In the genomic region with DNA sequence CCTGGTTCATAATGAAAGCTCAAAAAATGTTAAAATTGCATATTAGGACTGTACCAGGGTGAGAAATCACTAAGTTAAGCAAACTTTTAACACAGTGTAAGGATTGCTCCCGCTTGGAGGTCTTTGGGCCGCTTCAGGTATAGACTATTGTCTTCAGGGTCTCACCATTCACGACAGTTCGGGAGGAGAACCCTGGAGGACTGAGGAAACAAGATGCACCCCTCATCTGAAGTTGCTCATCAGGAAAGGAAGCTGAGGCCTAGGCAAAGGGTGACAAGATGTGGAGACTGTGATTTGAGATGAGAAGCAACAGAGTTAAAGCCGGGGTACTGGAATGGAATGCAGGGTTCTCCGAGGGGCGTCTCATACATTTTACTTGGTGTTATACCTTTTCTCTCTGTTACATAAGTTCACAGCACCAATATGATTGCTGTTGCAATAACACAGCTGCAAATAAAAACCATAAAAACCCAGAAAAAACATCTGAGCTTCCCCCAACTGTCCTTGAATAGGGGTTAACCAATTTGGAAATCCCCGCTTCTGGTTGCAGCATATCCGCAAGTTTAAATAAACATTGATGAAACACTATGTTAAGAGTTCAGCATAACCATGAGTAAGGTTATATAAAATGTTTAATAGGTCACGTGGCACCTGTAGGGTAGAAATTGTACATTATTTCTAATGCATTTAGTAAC, we compare ENCODE assay signal across 10 cellular contexts. TPM values are rescaled to one million over a fixed set of nuclear protein-coding genes. Genes with fewer than 3 reads are reported as not detected.
DNase-seq lines count a peak whose midpoint lies in the region; ATAC-seq and TF ChIP-seq lines count a peak whose summit lies in the region.
"Had no signal": no experiment of that assay in that cellular context is flagged by ENCODE, and none has a peak within 500 bp of the region (broad histone marks: within the 10 kb centered on the region; RNA-seq: fewer than 3 reads in every experiment).

No MANE protein-coding gene starts in this region.

- no peaks in the 10 kb centered on the region for H3K36me3 Mint-ChIP-seq in type B pancreatic cell

- H3K27ac Mint-ChIP-seq in type B pancreatic cell = no peak overlapping the region

- peaks cover under 1% of the 10 kb centered on the region for H3K9me3 Mint-ChIP-seq in type B pancreatic cell

- H3K4me3 ChIP-seq in AG09309 (ENCODE audit: control insufficient read depth, low read depth, low read length) (no peak overlapping the region), epithelial cell of esophagus (ENCODE audit: low read length) (no peak overlapping the region)
- H3K4me3 ChIP-seq: thoracic aorta had no signal

- DNase-seq in AG09309 (ENCODE audit: low read depth) (peak; percentile 71), MV-4-11 (lab: John Stamatoyannopoulos, UW) (peak; percentile 92), epithelial cell of esophagus (ENCODE audit: low read depth) (peak; percentile 49), cardiac septum (ENCODE audit: low spot score) (no peak), type B pancreatic cell (ENCODE audit: extremely low spot score, unreplicated experiment) (no peak)
- DNase-seq: NCI-H1694 treated with DMSO at 0.1 percent for 48 hours had no signal

- no peak for TF ChIP-seq CTCF in AG09309 (IDR thresholded peaks at IDR 0.05; ENCODE audit: control insufficient read depth, insufficient read depth, low read depth, low read length, missing control alignments)
- no peak for TF ChIP-seq CTCF in epithelial cell of esophagus (IDR thresholded peaks at IDR 0.05; ENCODE audit: insufficient read depth, low read depth, low read length, missing control alignments)
- no peak for TF ChIP-seq CTCF in type B pancreatic cell (conservative IDR thresholded peaks at IDR 0.05)

- intact Hi-C loops in cardiac septum (cut with DNase I) = no loop called here

- no peaks in the 10 kb centered on the region for H3K4me1 Mint-ChIP-seq in type B pancreatic cell (ENCODE audit: unreplicated experiment)

- no peak overlapping the region for H3K4me3 Mint-ChIP-seq in type B pancreatic cell

- peaks cover 11% of the 10 kb centered on the region for H3K27me3 Mint-ChIP-seq in type B pancreatic cell

- peak; percentile 28 for ATAC-seq in GM19025 (IDR thresholded peaks at IDR 0.05; ENCODE audit: low read depth, unreplicated experiment)
- ATAC-seq in GM21825 (IDR thresholded peaks at IDR 0.05; ENCODE audit: unreplicated experiment) = no peak
- no peak for ATAC-seq in GM21619 (IDR thresholded peaks at IDR 0.05; ENCODE audit: unreplicated experiment)

RNA-seq across cellular contexts. Expression of a gene that starts 40.1 kb away (rescaled TPM):
- total RNA-seq in cardiac septum = 0.92 TPM
- total RNA-seq in type B pancreatic cell (ENCODE audit: low replicate concordance) = 1.00 and 2.0 TPM in 2 replicates

RNA-seq across cellular contexts. Expression of a gene that starts 40.4 kb away (rescaled TPM):
- total RNA-seq in cardiac septum (6.5 TPM), type B pancreatic cell (ENCODE audit: low replicate concordance) (3.8 and 6.2 TPM in 2 replicates)

Comparison
In these comparisons a context has a peak if more than half of its experiments do, and no peak if none do; other contexts are left out.
1. DNase-seq: peak in AG09309 (single experiment), MV-4-11 (single experiment) and epithelial cell of esophagus (single experiment); none in cardiac septum (single experiment) and type B pancreatic cell (single experiment).